In genomic region chr10:127887497-127888415, GRCh38 we compare ENCODE assay signal across 16 cellular contexts. TPM values are rescaled to one million over a fixed set of nuclear protein-coding genes. Genes with fewer than 3 reads are reported as not detected.
"Had no signal": no experiment of that assay in that cellular context is flagged by ENCODE, and none has a peak within 500 bp of the region (broad histone marks: within the 10 kb centered on the region; RNA-seq: fewer than 3 reads in every experiment).

No MANE protein-coding gene starts in this region.

- H3K27me3 ChIP-seq: brain microvascular endothelial cell, heart left ventricle, thyroid gland had no signal

- H3K36me3 ChIP-seq: brain microvascular endothelial cell, heart left ventricle, thyroid gland had no signal

- H3K9me3 ChIP-seq: heart left ventricle, thyroid gland had no signal

- H3K27ac ChIP-seq: brain microvascular endothelial cell, heart left ventricle had no signal

- FAIRE-seq: frontal cortex, islet of Langerhans had no signal

- H3K4me3 ChIP-seq: heart left ventricle, thyroid gland had no signal

- DNase-seq: activated CD4-positive, alpha-beta T cell treated with anti-CD3 and anti-CD28 coated beads for 48 hours; activated effector memory CD4-positive, alpha-beta T cell treated with anti-CD3 and anti-CD28 coated beads, Interleukin-2, amount 50 U/mL, for 16 hours; activated T-cell treated with anti-CD3 and anti-CD28 coated beads, Interleukin-2, amount 50 U/mL, for 1 hour; amygdala; brain microvascular endothelial cell; cerebellar nuclear complex; heart left ventricle; T-helper 1 cell; thyroid gland had no signal

- ATAC-seq: stimulated activated effector memory CD8-positive, alpha-beta T cell treated with anti-CD3 and anti-CD28 coated beads, Interleukin-12 subunit alpha, Interleukin-12 subunit beta, amount 100 ng/mL, for 72 hours; WTC11 had no signal

- H3K4me1 ChIP-seq: thyroid gland had no signal

- H3K9me3 Mint-ChIP-seq: stimulated activated effector memory CD8-positive, alpha-beta T cell treated with anti-CD3 and anti-CD28 coated beads, Interleukin-12 subunit alpha, Interleukin-12 subunit beta, amount 100 ng/mL, for 72 hours; WTC11 had no signal

- H3K4me1 Mint-ChIP-seq: stimulated activated effector memory CD8-positive, alpha-beta T cell treated with anti-CD3 and anti-CD28 coated beads, Interleukin-12 subunit alpha, Interleukin-12 subunit beta, amount 100 ng/mL, for 72 hours had no signal

- H3K4me3 Mint-ChIP-seq: activated naive CD8-positive, alpha-beta T cell; stimulated activated effector memory CD8-positive, alpha-beta T cell treated with anti-CD3 and anti-CD28 coated beads, Interleukin-12 subunit alpha, Interleukin-12 subunit beta, amount 100 ng/mL, for 72 hours; WTC11 had no signal

- H3K36me3 Mint-ChIP-seq: activated naive CD8-positive, alpha-beta T cell; stimulated activated effector memory CD8-positive, alpha-beta T cell treated with anti-CD3 and anti-CD28 coated beads, Interleukin-12 subunit alpha, Interleukin-12 subunit beta, amount 100 ng/mL, for 72 hours; WTC11 had no signal

- H3K27ac Mint-ChIP-seq: activated naive CD8-positive, alpha-beta T cell; stimulated activated effector memory CD8-positive, alpha-beta T cell treated with anti-CD3 and anti-CD28 coated beads, Interleukin-12 subunit alpha, Interleukin-12 subunit beta, amount 100 ng/mL, for 72 hours; WTC11 had no signal

RNA-seq across cellular contexts. Expression of gene CLRN3, which starts 5.0 kb away (rescaled TPM):
- total RNA-seq: fibroblast of lung, frontal cortex, myocyte, thyroid gland, WTC11 had no signal
- polyA plus RNA-seq: fibroblast of lung, heart left ventricle had no signal
